Comparison of ENCODE assay signal across 8 cellular contexts in genomic region chr7:130900471-130901076, GRCh38.
A peak's percentile ranks its signal among the peaks of the same experiment; 100 is the strongest.
DNase-seq lines count a peak whose midpoint lies in the region; ATAC-seq and TF ChIP-seq lines count a peak whose summit lies in the region.
"Had no signal": no experiment of that assay in that cellular context is flagged by ENCODE, and none has a peak within 500 bp of the region (broad histone marks: within the 10 kb centered on the region; RNA-seq: fewer than 3 reads in every experiment).

No MANE protein-coding gene starts in this region.

- in situ Hi-C loops in HAP-1 (cut with MboI; ENCODE audit: low sequenced_read_pairs), result no loop called here

- no peaks in the 10 kb centered on the region for H3K9me3 ChIP-seq in gastroesophageal sphincter
- H3K9me3 ChIP-seq in spleen, result no peaks in the 10 kb centered on the region
- no peaks in the 10 kb centered on the region for H3K9me3 ChIP-seq in HAP-1

- intact Hi-C loops in spleen (cut with DNase I; ENCODE audit: low total_unique reads), result loop anchor here (10.0 kb wide), 1 partner anchor 64 kb away; no protein-coding TSS in a partner anchor

- TF ChIP-seq CTCF in HFFc6 (IDR thresholded peaks at IDR 0.05) (no peak), gastroesophageal sphincter (IDR thresholded peaks at IDR 0.05) (no peak), spleen (IDR thresholded peaks at IDR 0.05 in 8 of 11, conservative IDR thresholded peaks at IDR 0.05 in 3 of 11) (no peak)

- peaks cover 7 to 96% (median 48%) of the 10 kb centered on the region in 3 donors for H3K4me1 ChIP-seq in gastroesophageal sphincter
- peaks cover 46 to 100% (median 83%) of the 10 kb centered on the region in 6 donors for H3K4me1 ChIP-seq in spleen
- H3K4me1 ChIP-seq in HAP-1, result peaks cover 7% of the 10 kb centered on the region; the same call in 1 of the 2 replicates

- H3K36me3 ChIP-seq in gastroesophageal sphincter, result peaks cover 0 to 63% of the 10 kb centered on the region in 2 donors
- peaks cover 0 to 92% (median 16%) of the 10 kb centered on the region in 6 donors for H3K36me3 ChIP-seq in spleen
- no peaks in the 10 kb centered on the region; the same call in 1 of the 2 replicates for H3K36me3 ChIP-seq in HAP-1 (replicated peaks)

- TF ChIP-seq EP300 in gastroesophageal sphincter (IDR thresholded peaks at IDR 0.05), result no peak

- no peak for TF ChIP-seq POLR2A in gastroesophageal sphincter (IDR thresholded peaks at IDR 0.05)
- TF ChIP-seq POLR2A in spleen (IDR thresholded peaks at IDR 0.05), result no peak

- peaks cover 100% of the 10 kb centered on the region for H3K4me1 Mint-ChIP-seq in HFFc6 (ENCODE audit: low read depth)
- H3K4me1 Mint-ChIP-seq in activated CD4-positive, alpha-beta memory T cell treated with anti-CD3 and anti-CD28 coated beads, Interleukin-2, amount 10 ng/mL, durations not matched to agents 7 days and 5 days, result peaks cover 92% of the 10 kb centered on the region

- H3K27ac ChIP-seq in gastroesophageal sphincter, result peak overlapping the region; percentile 31 to 79 (median 73)
- H3K27ac ChIP-seq in spleen, result peak overlapping the region in 6 of 8 donors; percentile 15 to 70 (median 43)

- H3K9me3 Mint-ChIP-seq in HFFc6, result peaks cover 22% of the 10 kb centered on the region
- H3K9me3 Mint-ChIP-seq in activated CD4-positive, alpha-beta memory T cell treated with anti-CD3 and anti-CD28 coated beads, Interleukin-2, amount 10 ng/mL, durations not matched to agents 7 days and 5 days, result no peaks in the 10 kb centered on the region

- H3K27me3 Mint-ChIP-seq in HFFc6 (ENCODE audit: insufficient read depth), result peaks cover 91% of the 10 kb centered on the region
- no peaks in the 10 kb centered on the region for H3K27me3 Mint-ChIP-seq in activated CD4-positive, alpha-beta memory T cell treated with anti-CD3 and anti-CD28 coated beads, Interleukin-2, amount 10 ng/mL, durations not matched to agents 7 days and 5 days

- peak overlapping the region; percentile 99 for H3K4me3 Mint-ChIP-seq in HFFc6
- H3K4me3 Mint-ChIP-seq in activated CD4-positive, alpha-beta memory T cell treated with anti-CD3 and anti-CD28 coated beads, Interleukin-2, amount 10 ng/mL, durations not matched to agents 7 days and 5 days, result no peak overlapping the region

- 67 to 74% methylated on average over 3 to 4 of the region's 5 CpGs for WGBS in gastroesophageal sphincter (ENCODE audit: low coverage in 1 of 2), 2 donors
- 58 to 74% (median 70%) methylated on average over 5 of the region's 5 CpGs for WGBS in spleen, 5 donors

- H3K36me3 Mint-ChIP-seq in HFFc6 (ENCODE audit: low read depth), result peaks cover 85% of the 10 kb centered on the region
- H3K36me3 Mint-ChIP-seq in activated CD4-positive, alpha-beta memory T cell treated with anti-CD3 and anti-CD28 coated beads, Interleukin-2, amount 10 ng/mL, durations not matched to agents 7 days and 5 days (ENCODE audit: low read depth), result peaks cover 78% of the 10 kb centered on the region

- H3K4me3 ChIP-seq in gastroesophageal sphincter (no peak overlapping the region), spleen (no peak overlapping the region), HAP-1 (no peak overlapping the region)

- DNase-seq in HFFc6 (no peak), spleen (no peak), HAP-1 (ENCODE audit: low spot score in 2 of 2) (no peak), NCI-H146 (lab: John Stamatoyannopoulos, UW) (no peak)
- no peak for DNase-seq in activated CD4-positive, alpha-beta memory T cell treated with anti-CD3 and anti-CD28 coated beads, Interleukin-2, amount 10 ng/mL, durations not matched to agents 7 days and 5 days
- DNase-seq: SIG-M5 had no signal

- CTCF ChIA-PET in activated CD4-positive, alpha-beta memory T cell treated with anti-CD3 and anti-CD28 coated beads, Interleukin-2, amount 10 ng/mL, durations not matched to agents 7 days and 5 days (lab: Charles Lee), result interaction anchor here (4.9 kb wide), 1 partner anchor 139 kb away, joined by 57 read pairs; no protein-coding TSS in a partner anchor

- peak overlapping the region; percentile 94 for H3K27ac Mint-ChIP-seq in HFFc6
- peak overlapping the region; percentile 53 for H3K27ac Mint-ChIP-seq in activated CD4-positive, alpha-beta memory T cell treated with anti-CD3 and anti-CD28 coated beads, Interleukin-2, amount 10 ng/mL, durations not matched to agents 7 days and 5 days

- H3K27me3 ChIP-seq in gastroesophageal sphincter, result no peaks in the 10 kb centered on the region
- no peaks in the 10 kb centered on the region for H3K27me3 ChIP-seq in spleen (replicated peaks in 1 of 7)
- no peaks in the 10 kb centered on the region for H3K27me3 ChIP-seq in HAP-1 (ENCODE audit: low read depth)

- POLR2A ChIA-PET in activated CD4-positive, alpha-beta memory T cell treated with anti-CD3 and anti-CD28 coated beads, Interleukin-2, amount 10 ng/mL, durations not matched to agents 7 days and 5 days (lab: Charles Lee), result interaction anchor here (1.1 to 1.3 kb wide), 2 partner anchors 30 to 39 kb away, joined by 3 to 6 read pairs; no protein-coding TSS in a partner anchor

- no peak for ATAC-seq in gastroesophageal sphincter
- ATAC-seq in HG03159 (IDR thresholded peaks at IDR 0.05; ENCODE audit: unreplicated experiment), result no peak
